ENCODE assay signal across 17 cellular contexts in genomic region chr4:75547647-75548387, GRCh38. TPM values are rescaled to one million over a fixed set of nuclear protein-coding genes. Genes with fewer than 3 reads are reported as not detected.
DNase-seq lines count a peak whose midpoint lies in the region; ATAC-seq and TF ChIP-seq lines count a peak whose summit lies in the region.
"Had no signal": no experiment of that assay in that cellular context is flagged by ENCODE, and none has a peak within 500 bp of the region (broad histone marks: within the 10 kb centered on the region; RNA-seq: fewer than 3 reads in every experiment).

No MANE protein-coding gene starts in this region.

- no peaks in the 10 kb centered on the region for H3K36me3 ChIP-seq in ovary
- H3K36me3 ChIP-seq in naive thymus-derived CD4-positive, alpha-beta T cell (ENCODE audit: control insufficient read depth in 2 of 3, insufficient read depth in 3 of 3, low read length in 3 of 3): peaks cover 0 to 7% (median 0%) of the 10 kb centered on the region in 3 experiments

- DNase-seq in ELR (ENCODE audit: low read depth) (peak; percentile 34), NB4 (ENCODE audit: low read depth) (peak; percentile 28), fibroblast of the aortic adventitia (ENCODE audit: low read depth) (peak; percentile 58), ovary (peak; percentile 35 to 72 (median 54))
- DNase-seq in naive thymus-derived CD4-positive, alpha-beta T cell: no peak
- DNase-seq in effector CD4-positive, alpha-beta T cell: no peak
- DNase-seq: DND-41; foreskin keratinocyte; H7; NCI-H1694 treated with DMSO at 0.1 percent for 48 hours; stimulated activated CD4-positive, alpha-beta T cell treated with anti-CD3 and anti-CD28 coated beads, Interleukin-15, amount 100 ng/mL, for 24 hours; stimulated activated naive CD8-positive, alpha-beta T cell treated with anti-CD3 and anti-CD28 coated beads, Interleukin-15, Interleukin-2, amounts not matched to agents 100 U/mL and 50 U/mL, for 24 hours had no signal

- TF ChIP-seq POLR2A in NB4 (IDR thresholded peaks at IDR 0.05; ENCODE audit: extremely low read depth, insufficient read length) (no peak), ovary (IDR thresholded peaks at IDR 0.05) (no peak)

- peaks cover 0 to 18% (median 7%) of the 10 kb centered on the region in 5 donors for H3K36me3 Mint-ChIP-seq in naive thymus-derived CD4-positive, alpha-beta T cell

- H3K27ac Mint-ChIP-seq in naive thymus-derived CD4-positive, alpha-beta T cell: no peak overlapping the region

- H3K4me1 Mint-ChIP-seq in naive thymus-derived CD4-positive, alpha-beta T cell: peaks cover 0 to 2% (median 0%) of the 10 kb centered on the region in 7 donors

- H3K4me3 Mint-ChIP-seq in naive thymus-derived CD4-positive, alpha-beta T cell: no peak overlapping the region

- intact Hi-C loops in ovary (cut with DNase I): no loop called here
- intact Hi-C loops in naive thymus-derived CD4-positive, alpha-beta T cell (cut with micrococcal nuclease): no loop called here

- TF ChIP-seq CTCF in NB4 (IDR thresholded peaks at IDR 0.05; ENCODE audit: low read depth, low read length) (no peak), fibroblast of the aortic adventitia (IDR thresholded peaks at IDR 0.05; ENCODE audit: insufficient read depth, low read length) (no peak), ovary (IDR thresholded peaks at IDR 0.05) (no peak)

- no peak for TF ChIP-seq EP300 in ovary (IDR thresholded peaks at IDR 0.05)

- 54 to 65% (median 54%) methylated on average over 15 of the region's 15 CpGs for WGBS in ovary, 3 donors

- no peaks in the 10 kb centered on the region for H3K4me1 ChIP-seq in ovary (ENCODE audit: insufficient read depth)
- H3K4me1 ChIP-seq in naive thymus-derived CD4-positive, alpha-beta T cell (ENCODE audit: control insufficient read depth in 2 of 2, insufficient read depth in 2 of 2, low read length in 2 of 2): no peaks in the 10 kb centered on the region
- H3K4me1 ChIP-seq: ascending aorta, foreskin keratinocyte had no signal

- no peaks in the 10 kb centered on the region for H3K27me3 Mint-ChIP-seq in naive thymus-derived CD4-positive, alpha-beta T cell

- no peaks in the 10 kb centered on the region for H3K9me3 ChIP-seq in ovary
- H3K9me3 ChIP-seq in naive thymus-derived CD4-positive, alpha-beta T cell (ENCODE audit: control insufficient read depth in 2 of 3, low read length in 3 of 3): no peaks in the 10 kb centered on the region
- H3K9me3 ChIP-seq: ascending aorta had no signal

- no peak overlapping the region for H3K27ac ChIP-seq in ovary
- H3K27ac ChIP-seq in naive thymus-derived CD4-positive, alpha-beta T cell (ENCODE audit: low read depth, low read length): no peak overlapping the region
- H3K27ac ChIP-seq: ascending aorta, foreskin keratinocyte had no signal

- H3K4me3 ChIP-seq in NB4 (ENCODE audit: low read depth, low read length) (no peak overlapping the region), fibroblast of the aortic adventitia (ENCODE audit: low read depth, low read length) (no peak overlapping the region), ovary (no peak overlapping the region)
- no peak overlapping the region for H3K4me3 ChIP-seq in naive thymus-derived CD4-positive, alpha-beta T cell (ENCODE audit: low read length)
- H3K4me3 ChIP-seq: ascending aorta had no signal

- no peaks in the 10 kb centered on the region for H3K27me3 ChIP-seq in ovary
- no peaks in the 10 kb centered on the region for H3K27me3 ChIP-seq in naive thymus-derived CD4-positive, alpha-beta T cell (ENCODE audit: control insufficient read depth in 2 of 2, insufficient read depth in 2 of 2, low read length in 2 of 2)
- H3K27me3 ChIP-seq: ascending aorta, foreskin keratinocyte had no signal

- CTCF ChIA-PET in naive thymus-derived CD4-positive, alpha-beta T cell (lab: Charles Lee): interaction anchor here (0.6 kb wide), 1 partner anchor 1300 kb away, joined by 3 read pairs; no protein-coding TSS in a partner anchor

- POLR2A ChIA-PET in naive thymus-derived CD4-positive, alpha-beta T cell (lab: Charles Lee): no interaction called here

- no peak for ATAC-seq in HG02981 (IDR thresholded peaks at IDR 0.05; ENCODE audit: unreplicated experiment)
- ATAC-seq in HG03139 (IDR thresholded peaks at IDR 0.05; ENCODE audit: unreplicated experiment): no peak
- ATAC-seq in naive thymus-derived CD4-positive, alpha-beta T cell: no peak
- ATAC-seq: foreskin keratinocyte; stimulated activated naive CD8-positive, alpha-beta T cell treated with anti-CD3 and anti-CD28 coated beads, Interleukin-15, Interleukin-2, amounts not matched to agents 100 U/mL and 50 U/mL, for 24 hours had no signal

- no peaks in the 10 kb centered on the region for H3K9me3 Mint-ChIP-seq in naive thymus-derived CD4-positive, alpha-beta T cell

RNA-seq across cellular contexts. Expression of gene ODAPH, which starts 8.0 kb away (rescaled TPM):
- total RNA-seq in fibroblast of the aortic adventitia (ENCODE audit: low replicate concordance) (not detected in 2 replicates), ovary (not detected)
- polyA plus RNA-seq in ovary: not detected
- 1 to 10 TPM in 1 of 5 experiments, under 1 TPM in 2, not detected in 2; 0.29 to 2.5 (median 0.54) TPM for total RNA-seq in naive thymus-derived CD4-positive, alpha-beta T cell
- not detected for polyA plus RNA-seq in naive thymus-derived CD4-positive, alpha-beta T cell
- total RNA-seq: activated CD8-positive, alpha-beta memory T cell treated with anti-CD3 and anti-CD28 coated beads for 36 hours; ascending aorta; H7; SK-MEL-5 had no signal

RNA-seq across cellular contexts. Expression of gene THAP6, which starts 33.5 kb away (rescaled TPM):
- 22.0 and 44.6 TPM in 2 replicates for total RNA-seq in fibroblast of the aortic adventitia (ENCODE audit: low replicate concordance)
- total RNA-seq in ovary: 10 to 100 TPM; 10.0 to 30.7 (median 18.9) TPM
- polyA plus RNA-seq in ovary: 10 to 100 TPM in 1 of 2 donors, 1 to 10 TPM in 1; 7.4 to 11.7 TPM
- total RNA-seq in naive thymus-derived CD4-positive, alpha-beta T cell: 10 to 100 TPM; 18.2 to 43.9 (median 25.1) TPM
- 10 to 100 TPM; 12.3 to 14.0 TPM for polyA plus RNA-seq in naive thymus-derived CD4-positive, alpha-beta T cell

RNA-seq across cellular contexts. Expression of gene RCHY1, which starts 33.6 kb away (rescaled TPM):
- total RNA-seq in fibroblast of the aortic adventitia (ENCODE audit: low replicate concordance) (27.3 and 44.0 TPM in 2 replicates), ovary (10 to 100 TPM; 14.6 to 40.3 (median 28.1) TPM)
- polyA plus RNA-seq in ovary: 10 to 100 TPM; 16.6 to 43.4 TPM
- total RNA-seq in naive thymus-derived CD4-positive, alpha-beta T cell: 10 to 100 TPM; 23.0 to 37.8 (median 29.6) TPM
- polyA plus RNA-seq in naive thymus-derived CD4-positive, alpha-beta T cell: 10 to 100 TPM; 25.0 to 34.8 TPM

Comparison
In these comparisons a context has a peak if more than half of its experiments do, and no peak if none do; other contexts are left out.
1. DNase-seq: peak in ELR (single experiment), NB4 (single experiment), fibroblast of the aortic adventitia (single experiment) and ovary (5 of 5); none in naive thymus-derived CD4-positive, alpha-beta T cell (0 of 9) and effector CD4-positive, alpha-beta T cell (single experiment).